In the genomic region with DNA sequence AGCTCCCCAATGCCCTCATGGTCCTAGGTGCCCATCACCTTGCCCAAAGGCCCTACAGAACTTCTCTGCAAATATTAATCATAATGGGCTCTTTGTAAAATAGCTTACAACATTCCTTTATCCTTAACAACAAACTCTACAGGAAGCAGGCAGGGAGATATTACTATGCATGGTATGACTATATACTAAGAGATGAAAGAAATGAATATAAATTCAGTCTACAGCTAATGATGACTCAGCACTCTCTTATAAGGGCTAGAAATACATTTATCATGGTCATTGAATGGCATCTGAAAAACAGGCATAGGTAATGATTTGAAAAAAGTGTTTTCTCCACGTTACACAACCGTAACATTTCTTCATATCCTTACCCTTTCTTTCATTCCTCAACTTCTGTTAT, we compare ENCODE assay signal across 19 cellular contexts.
DNase-seq lines count a peak whose midpoint lies in the region; ATAC-seq, FAIRE-seq and TF ChIP-seq lines count a peak whose summit lies in the region.
"Had no signal": no experiment of that assay in that cellular context is flagged by ENCODE, and none has a peak within 500 bp of the region (broad histone marks: within the 10 kb centered on the region; RNA-seq: fewer than 3 reads in every experiment).

No MANE protein-coding gene starts in this region.

- H3K23me2 ChIP-seq in H9 (ENCODE audit: insufficient read length, low read depth, low read length, poor library complexity, severe bottlenecking) = no peaks in the 10 kb centered on the region

- no peak overlapping the region for H2BK12ac ChIP-seq in H9 (ENCODE audit: insufficient read length, low read depth, low read length)

- H3K9ac ChIP-seq in mammary epithelial cell (ENCODE audit: insufficient read depth, low read length) = no peak overlapping the region
- H3K9ac ChIP-seq in keratinocyte (ENCODE audit: control insufficient read depth, extremely low read depth, insufficient read depth, low read length) = no peak overlapping the region
- H3K9ac ChIP-seq in H9 (ENCODE audit: extremely low read depth, insufficient read length, low read length) = no peak overlapping the region

- ATAC-seq in upper lobe of right lung = no peak
- ATAC-seq: HCT116; pancreas; stimulated activated naive CD8-positive, alpha-beta T cell treated with anti-CD3 and anti-CD28 coated beads, Interleukin-15, Interleukin-2, amounts not matched to agents 100 U/mL and 50 U/mL, for 24 hours had no signal

- H3K79me2 ChIP-seq in mammary epithelial cell (ENCODE audit: insufficient read depth, low read length) (no peaks in the 10 kb centered on the region), keratinocyte (ENCODE audit: control insufficient read depth, insufficient read depth, low read length) (no peaks in the 10 kb centered on the region), H9 (ENCODE audit: insufficient read depth, low read length) (no peaks in the 10 kb centered on the region)

- no TSS peak for BruUV-seq in mammary epithelial cell (replicated peaks; lab: Mats Ljungman, UMichigan)

- H4K5ac ChIP-seq in H9 (ENCODE audit: insufficient read length, low read depth, low read length) = no peak overlapping the region

- no peaks in the 10 kb centered on the region for H3K36me3 Mint-ChIP-seq in H9 (ENCODE audit: insufficient read depth in 1 of 3, low read depth in 3 of 3)
- H3K36me3 Mint-ChIP-seq: activated naive CD8-positive, alpha-beta T cell treated with anti-CD3 and anti-CD28 coated beads for 36 hours had no signal

- no peak overlapping the region for H3K4ac ChIP-seq in H9 (ENCODE audit: low read depth, low read length)

- no peak overlapping the region for H3K23ac ChIP-seq in H9 (ENCODE audit: insufficient read length, low read depth, low read length)

- no peaks in the 10 kb centered on the region for H3K9me3 Mint-ChIP-seq in H9
- H3K9me3 Mint-ChIP-seq: activated naive CD8-positive, alpha-beta T cell treated with anti-CD3 and anti-CD28 coated beads for 36 hours had no signal

- no peak overlapping the region for H3K56ac ChIP-seq in H9 (ENCODE audit: insufficient read length, low read depth, low read length)

- no peak overlapping the region for H2AK5ac ChIP-seq in H9 (ENCODE audit: insufficient read length, low read length)

- H3K27me3 ChIP-seq in mammary epithelial cell (ENCODE audit: insufficient read depth, low read length) = no peaks in the 10 kb centered on the region
- no peaks in the 10 kb centered on the region for H3K27me3 ChIP-seq in keratinocyte (ENCODE audit: control insufficient read depth, extremely low read depth, insufficient read depth, low read length)
- no peaks in the 10 kb centered on the region for H3K27me3 ChIP-seq in H9 (ENCODE audit: insufficient read depth, low read length)
- H3K27me3 ChIP-seq in upper lobe of right lung = no peaks in the 10 kb centered on the region
- H3K27me3 ChIP-seq: MG63, pancreas, upper lobe of left lung had no signal

- H3K14ac ChIP-seq in H9 (ENCODE audit: insufficient read depth, low read length) = no peak overlapping the region

- in situ Hi-C loops in mammary epithelial cell (cut with MboI; ENCODE audit: low sequenced_read_pairs in 2 of 2) = no loop called here

- dilution Hi-C loops in mammary epithelial cell (cut with HindIII; ENCODE audit: low sequenced_read_pairs) (no loop called here), keratinocyte (cut with MboI; ENCODE audit: extremely low pct_ligation_motif_present, low sequenced_read_pairs) (no loop called here)

- H4K91ac ChIP-seq in H9 (ENCODE audit: insufficient read length, low read depth, low read length) = no peak overlapping the region

- H3K79me1 ChIP-seq in H9 (ENCODE audit: insufficient read depth, low read depth, low read length, poor library complexity, severe bottlenecking) = no peaks in the 10 kb centered on the region

- H2AFZ ChIP-seq in mammary epithelial cell (ENCODE audit: low read depth, low read length) (no peak overlapping the region), keratinocyte (ENCODE audit: control insufficient read depth, low read length) (no peak overlapping the region), H9 (ENCODE audit: low read length) (no peak overlapping the region)

- peaks cover 0 to 2% of the 10 kb centered on the region in 2 experiments; a peak in 2 of 4 replicates for H3K4me1 Mint-ChIP-seq in H9
- H3K4me1 Mint-ChIP-seq: activated naive CD8-positive, alpha-beta T cell treated with anti-CD3 and anti-CD28 coated beads for 36 hours had no signal

- H3K27ac ChIP-seq in mammary epithelial cell (ENCODE audit: insufficient read depth, low read depth, low read length) = peak overlapping the region; percentile 41
- peak overlapping the region; percentile 16 for H3K27ac ChIP-seq in keratinocyte (ENCODE audit: control insufficient read depth, insufficient read depth, low read length)
- H3K27ac ChIP-seq in H9 (ENCODE audit: insufficient read length, low read depth, low read length) = no peak overlapping the region
- no peak overlapping the region for H3K27ac ChIP-seq in upper lobe of right lung
- H3K27ac ChIP-seq: pancreas, upper lobe of left lung had no signal

- H2BK20ac ChIP-seq in H9 (ENCODE audit: low read depth, low read length, poor library complexity, severe bottlenecking) = no peak overlapping the region

- 62% methylated on average over 2 of the region's 2 CpGs for WGBS in mammary epithelial cell (ENCODE audit: low coverage, missing lambda C conversion rate)
- no CpG with 5 or more reads among the region's 2 CpGs for WGBS in H9 (ENCODE audit: extremely low coverage, insufficient read length, low lambda C conversion rate)

- no peak overlapping the region for H3T11ph ChIP-seq in H9 (ENCODE audit: low read length)

- H3K4me3 ChIP-seq in mammary epithelial cell (replicated peaks in 1 of 3; ENCODE audit: insufficient read depth in 1 of 3, low read depth in 2 of 3, low read length in 3 of 3) = no peak overlapping the region
- no peak overlapping the region for H3K4me3 ChIP-seq in keratinocyte (ENCODE audit: control insufficient read depth in 2 of 3, extremely low read depth in 1 of 3, insufficient read depth in 2 of 3, low read depth in 1 of 3, low read length in 3 of 3)
- H3K4me3 ChIP-seq in upper lobe of right lung = no peak overlapping the region
- H3K4me3 ChIP-seq: MG63, pancreas, upper lobe of left lung had no signal

- H3K9me3 ChIP-seq in mammary epithelial cell (replicated peaks; ENCODE audit: insufficient read depth, low read length) (no peaks in the 10 kb centered on the region), keratinocyte (ENCODE audit: control insufficient read depth, low read depth, low read length) (no peaks in the 10 kb centered on the region), H9 (ENCODE audit: control insufficient read depth, low read depth, low read length) (no peaks in the 10 kb centered on the region), upper lobe of right lung (no peaks in the 10 kb centered on the region)
- H3K9me3 ChIP-seq: MG63, pancreas, upper lobe of left lung had no signal

- no peak overlapping the region for H2BK120ac ChIP-seq in H9 (ENCODE audit: low read depth, low read length, poor library complexity, severe bottlenecking)

- no peaks in the 10 kb centered on the region for H3K36me3 ChIP-seq in mammary epithelial cell (ENCODE audit: insufficient read depth, low read length)
- no peaks in the 10 kb centered on the region for H3K36me3 ChIP-seq in keratinocyte (ENCODE audit: control insufficient read depth in 2 of 2, extremely low read depth in 1 of 2, insufficient read depth in 2 of 2, low read length in 2 of 2)
- H3K36me3 ChIP-seq in upper lobe of right lung = no peaks in the 10 kb centered on the region
- H3K36me3 ChIP-seq: MG63, pancreas, upper lobe of left lung had no signal

- no peak overlapping the region for H3K27ac Mint-ChIP-seq in H9
- H3K27ac Mint-ChIP-seq: activated naive CD8-positive, alpha-beta T cell treated with anti-CD3 and anti-CD28 coated beads for 36 hours had no signal

- H2BK15ac ChIP-seq in H9 (ENCODE audit: low read depth, low read length) = no peak overlapping the region

- H3K4me1 ChIP-seq in mammary epithelial cell (ENCODE audit: insufficient read depth, low read length) = peaks cover 13% of the 10 kb centered on the region
- H3K4me1 ChIP-seq in keratinocyte (ENCODE audit: control insufficient read depth, extremely low read depth, insufficient read depth, low read length) = peaks cover 9% of the 10 kb centered on the region
- H3K4me1 ChIP-seq in H9 (ENCODE audit: insufficient read depth, low read length) = no peaks in the 10 kb centered on the region
- no peaks in the 10 kb centered on the region for H3K4me1 ChIP-seq in upper lobe of right lung
- H3K4me1 ChIP-seq: pancreas, upper lobe of left lung had no signal

- H3K4me2 ChIP-seq in mammary epithelial cell (ENCODE audit: insufficient read depth, low read depth, low read length) = no peak overlapping the region
- peak overlapping the region; percentile 20 for H3K4me2 ChIP-seq in keratinocyte (ENCODE audit: control insufficient read depth, extremely low read depth, insufficient read depth, low read depth, low read length)
- no peak overlapping the region for H3K4me2 ChIP-seq in H9 (ENCODE audit: insufficient read depth, insufficient read length, low read length)

- H4K8ac ChIP-seq in H9 (replicated peaks; ENCODE audit: insufficient read length, low read depth, low read length) = no peak overlapping the region

- intact Hi-C loops in mammary epithelial cell (cut with micrococcal nuclease) (no loop called here), upper lobe of right lung (cut with DNase I) (no loop called here)

- CTCF ChIA-PET in mammary epithelial cell (lab: Charles Lee; ENCODE audit: low non-redundant PET) = interaction anchor here (0.6 kb wide), 1 partner anchor 660 kb away, joined by 5 read pairs; no protein-coding TSS in a partner anchor

- FAIRE-seq in keratinocyte (lab: Jason Lieb, UNC) = peak; percentile 79
- FAIRE-seq: pancreas, small intestine had no signal

- no peak overlapping the region for H3K18ac ChIP-seq in H9 (ENCODE audit: insufficient read length, low read depth, low read length)

- DNase-seq in EH (ENCODE audit: low read depth) (peak; percentile 75), NCI-H226 (peak; percentile 40), mammary epithelial cell (peak; percentile 79), keratinocyte (ENCODE audit: low read depth, low spot score) (peak; percentile 5), H9 (no peak), upper lobe of right lung (no peak), DMS153 (lab: John Stamatoyannopoulos, UW) (no peak), COLO668 (lab: John Stamatoyannopoulos, UW; ENCODE audit: unreplicated experiment) (no peak)
- DNase-seq: activated CD4-positive, alpha-beta T cell treated with anti-CD3 and anti-CD28 coated beads for 1 hour; activated naive CD8-positive, alpha-beta T cell treated with anti-CD3 and anti-CD28 coated beads for 36 hours; DMS79; MG63; NCI-H748 treated with DMSO at 0.1 percent for 48 hours; pancreas; RPMI8226; small intestine; stimulated activated naive CD8-positive, alpha-beta T cell treated with anti-CD3 and anti-CD28 coated beads, Interleukin-15, Interleukin-2, amounts not matched to agents 100 U/mL and 50 U/mL, for 24 hours; upper lobe of left lung had no signal

- H2BK5ac ChIP-seq in H9 (ENCODE audit: insufficient read length, low read length) = no peak overlapping the region

- no peak overlapping the region for H3K4me3 Mint-ChIP-seq in H9
- H3K4me3 Mint-ChIP-seq: activated naive CD8-positive, alpha-beta T cell treated with anti-CD3 and anti-CD28 coated beads for 36 hours had no signal

- no peaks in the 10 kb centered on the region for H3K9me1 ChIP-seq in keratinocyte (ENCODE audit: control insufficient read depth, extremely low read depth, insufficient read depth, low read length)

- TF ChIP-seq CTCF in mammary epithelial cell (conservative IDR thresholded peaks at IDR 0.05 in 1 of 2, IDR thresholded peaks at IDR 0.05 in 1 of 2; ENCODE audit: extremely low read depth in 1 of 2, insufficient read depth in 1 of 2, low read depth in 1 of 2, low read length in 2 of 2) = no peak
- TF ChIP-seq CTCF in keratinocyte (optimal IDR thresholded peaks at IDR 0.05 in 1 of 3, IDR thresholded peaks at IDR 0.05 in 1 of 3, conservative IDR thresholded peaks at IDR 0.05 in 1 of 3; ENCODE audit: extremely low read depth in 1 of 3, insufficient read depth in 2 of 3, low read length in 3 of 3) = no peak
- TF ChIP-seq CTCF in H9 (conservative IDR thresholded peaks at IDR 0.05) = no peak
- no peak for TF ChIP-seq CTCF in upper lobe of right lung (IDR thresholded peaks at IDR 0.05)

- no peaks in the 10 kb centered on the region for H3K27me3 Mint-ChIP-seq in H9 (ENCODE audit: low read depth)

- H4K20me1 ChIP-seq in mammary epithelial cell (ENCODE audit: insufficient read depth, low read length) = no peaks in the 10 kb centered on the region
- no peaks in the 10 kb centered on the region for H4K20me1 ChIP-seq in keratinocyte (ENCODE audit: control insufficient read depth, extremely low read depth, insufficient read depth, low read length)
- no peaks in the 10 kb centered on the region for H4K20me1 ChIP-seq in H9 (ENCODE audit: control insufficient read depth, insufficient read depth, insufficient read length)

Comparison
In these comparisons a context has a peak if more than half of its experiments do, and no peak if none do; other contexts are left out.
1. DNase-seq: peak in EH (single experiment), NCI-H226 (single experiment), mammary epithelial cell (single experiment) and keratinocyte (single experiment); none in H9 (single experiment), upper lobe of right lung (single experiment), DMS153 (single experiment) and COLO668 (single experiment).
2. H3K27ac ChIP-seq: peak in mammary epithelial cell (single experiment) and keratinocyte (single experiment); none in H9 (single experiment) and upper lobe of right lung (single experiment).